Comparison of ENCODE assay signal across 7 cellular contexts in genomic region chr20:37202267-37202943, GRCh38. TPM values are rescaled to one million over a fixed set of nuclear protein-coding genes. Genes with fewer than 3 reads are reported as not detected.
DNase-seq lines count a peak whose midpoint lies in the region; ATAC-seq, FAIRE-seq and TF ChIP-seq lines count a peak whose summit lies in the region.

No MANE protein-coding gene starts in this region.

- H3K27me3 ChIP-seq in endothelial cell of umbilical vein (ENCODE audit: control insufficient read depth in 2 of 2, insufficient read depth in 2 of 2, low read length in 2 of 2) = no peaks in the 10 kb centered on the region

- TF ChIP-seq CTCF in endothelial cell of umbilical vein (IDR thresholded peaks at IDR 0.05; ENCODE audit: extremely low read depth in 1 of 2, insufficient read depth in 1 of 2, low read depth in 1 of 2, low read length in 2 of 2) = peak; percentile 67 to 79

- CTCF ChIA-PET in endothelial cell of umbilical vein (lab: Charles Lee) = no interaction called here

- no peak overlapping the region for H2AFZ ChIP-seq in endothelial cell of umbilical vein (ENCODE audit: low read depth, low read length)

- H3K36me3 ChIP-seq in SK-N-MC (ENCODE audit: insufficient read depth, low read length) (peaks cover 90% of the 10 kb centered on the region), endothelial cell of umbilical vein (ENCODE audit: control insufficient read depth in 2 of 2, extremely low read depth in 1 of 2, insufficient read depth in 2 of 2, low read length in 2 of 2) (peaks cover 42 to 48% of the 10 kb centered on the region in 2 experiments)

- H3K4me1 ChIP-seq in endothelial cell of umbilical vein (ENCODE audit: control insufficient read depth, extremely low read depth, insufficient read depth, low read length) = no peaks in the 10 kb centered on the region

- H3K4me3 ChIP-seq in SK-N-MC (no peak overlapping the region), endothelial cell of umbilical vein (replicated peaks in 1 of 3; ENCODE audit: insufficient read depth in 1 of 3, low read depth in 1 of 3, low read length in 3 of 3) (no peak overlapping the region)

- POLR2A ChIA-PET in endothelial cell of umbilical vein (lab: Charles Lee) = no interaction called here

- no peak for TF ChIP-seq POLR2A in endothelial cell of umbilical vein (IDR thresholded peaks at IDR 0.05; ENCODE audit: low read depth, low read length)

- no peak overlapping the region for H3K4me2 ChIP-seq in endothelial cell of umbilical vein (ENCODE audit: insufficient read depth, low read length)

- no TSS peak for BruUV-seq in endothelial cell of umbilical vein (replicated peaks; lab: Mats Ljungman, UMichigan)

- DNase-seq in ELF-1 (ENCODE audit: low read depth, low spot score) (peak; percentile 60), HT1080 (ENCODE audit: low read depth) (peak; percentile 92), SK-N-MC (ENCODE audit: low read depth, low spot score) (no peak), endothelial cell of umbilical vein (ENCODE audit: low read depth, low spot score) (peak; percentile 65), myocyte (ENCODE audit: low read depth) (peak; percentile 81), mesenteric fat pad (ENCODE audit: low spot score) (no peak)

- dilution Hi-C loops in endothelial cell of umbilical vein (cut with MboI; ENCODE audit: extremely low pct_ligation_motif_present, low sequenced_read_pairs) = no loop called here

- ATAC-seq in HG02852 (IDR thresholded peaks at IDR 0.05; ENCODE audit: unreplicated experiment) = no peak

- peaks cover 2% of the 10 kb centered on the region for H4K20me1 ChIP-seq in endothelial cell of umbilical vein (replicated peaks; ENCODE audit: control insufficient read depth, extremely low read depth, insufficient read depth, low read length)

- H3K79me2 ChIP-seq in endothelial cell of umbilical vein (ENCODE audit: control insufficient read depth, insufficient read depth, low read length) = peaks cover 42% of the 10 kb centered on the region

- peak; percentile 89 for FAIRE-seq in endothelial cell of umbilical vein (lab: Jason Lieb, UNC)

- H3K9me3 ChIP-seq in SK-N-MC (ENCODE audit: low read depth, low read length) = no peaks in the 10 kb centered on the region
- H3K9me3 ChIP-seq in endothelial cell of umbilical vein (replicated peaks; ENCODE audit: control insufficient read depth, insufficient read depth, low read length) = no peaks in the 10 kb centered on the region

- intact Hi-C loops in endothelial cell of umbilical vein (cut with micrococcal nuclease) = loop anchor here (1.0 kb wide), 1 partner anchor 332 kb away; no protein-coding TSS in a partner anchor

- H3K27ac ChIP-seq in SK-N-MC (peak overlapping the region; percentile 87), endothelial cell of umbilical vein (ENCODE audit: insufficient read depth, low read depth, low read length) (peak overlapping the region; percentile 19)

- no peaks in the 10 kb centered on the region for H3K9me1 ChIP-seq in endothelial cell of umbilical vein (replicated peaks; ENCODE audit: control insufficient read depth, extremely low read depth, insufficient read depth, low read length)

- H3K9ac ChIP-seq in SK-N-MC (ENCODE audit: insufficient read length) = no peak overlapping the region
- H3K9ac ChIP-seq in endothelial cell of umbilical vein (replicated peaks; ENCODE audit: extremely low read depth, insufficient read depth, low read length) = no peak overlapping the region

TF ChIP-seq in endothelial cell of umbilical vein, 7 proteins besides CTCF, POLR2A, EP300 and RAD21:
- no peak for TF ChIP-seq EZH2 (IDR thresholded peaks at IDR 0.05; ENCODE audit: borderline replicate concordance, low read depth, low read length, severe bottlenecking)
- no peak for TF ChIP-seq POLR2AphosphoS5 (IDR thresholded peaks at IDR 0.05; ENCODE audit: insufficient read depth, low read depth, low read length)
- TF ChIP-seq GATA2 (IDR thresholded peaks at IDR 0.05; ENCODE audit: insufficient read depth, insufficient read length, low read depth, low read length) = no peak
- TF ChIP-seq JUN (IDR thresholded peaks at IDR 0.05; ENCODE audit: borderline replicate concordance, insufficient read depth, insufficient read length, low read depth) = no peak
- TF ChIP-seq MAX (IDR thresholded peaks at IDR 0.05; ENCODE audit: insufficient read depth, insufficient read length) = no peak
- TF ChIP-seq MYC (IDR thresholded peaks at IDR 0.05; ENCODE audit: low read depth, low read length) = no peak
- TF ChIP-seq FOS (IDR thresholded peaks at IDR 0.05; ENCODE audit: borderline replicate concordance, insufficient read depth, low read length) = no peak

RNA-seq across cellular contexts. Expression of gene MROH8, which starts 23.1 kb away (rescaled TPM):
- 1.5 and 3.3 TPM in 2 replicates for total RNA-seq in HT1080 (2014; rRNA removed; shearing (Covaris generic))
- polyA plus RNA-seq in HT1080 (2015; cell fraction: cytosol; rRNA removed) = 0.18 and 0.64 TPM in 2 replicates
- polyA plus RNA-seq in HT1080 (2015; cell fraction: nucleus; rRNA removed) = 0.61 and 1.8 TPM in 2 replicates
- total RNA-seq in endothelial cell of umbilical vein (1.5 and 2.7 TPM in 2 replicates), myocyte (6.6 and 7.0 TPM in 2 replicates), mesenteric fat pad (6.9 TPM)
- polyA plus RNA-seq in endothelial cell of umbilical vein = 0.73 and 1.3 TPM in 2 replicates
- polyA plus RNA-seq in endothelial cell of umbilical vein (2011; cell fraction: cytosol; rRNA removed) = 1.4 and 2.0 TPM in 2 replicates
- polyA plus RNA-seq in endothelial cell of umbilical vein (2011; cell fraction: nucleus; rRNA removed) = 1.9 and 4.0 TPM in 2 replicates
- polyA plus RNA-seq in endothelial cell of umbilical vein (2012) = 0.75 and 1.2 TPM in 2 replicates
- 0.98 and 4.3 TPM in 2 replicates for polyA minus RNA-seq in endothelial cell of umbilical vein
- not detected for polyA minus RNA-seq in endothelial cell of umbilical vein (2011; cell fraction: cytosol; rRNA and poly(A)+ RNA removed)
- polyA minus RNA-seq in endothelial cell of umbilical vein (2011; cell fraction: nucleus; rRNA and poly(A)+ RNA removed) = 1.6 and 4.9 TPM in 2 replicates
- 4.9 TPM for polyA plus RNA-seq in myocyte (2012)

RNA-seq across cellular contexts. Expression of gene RPN2, which starts 23.3 kb away (rescaled TPM):
- 206 and 231 TPM in 2 replicates for total RNA-seq in HT1080 (2014; rRNA removed; shearing (Covaris generic))
- polyA plus RNA-seq in HT1080 (2015; cell fraction: cytosol; rRNA removed) = 290 and 300 TPM in 2 replicates
- 634 and 706 TPM in 2 replicates for polyA plus RNA-seq in HT1080 (2015; cell fraction: nucleus; rRNA removed)
- total RNA-seq in endothelial cell of umbilical vein = 243 and 283 TPM in 2 replicates
- polyA plus RNA-seq in endothelial cell of umbilical vein = 530 and 586 TPM in 2 replicates
- polyA plus RNA-seq in endothelial cell of umbilical vein (2011; cell fraction: cytosol; rRNA removed) = 437 and 487 TPM in 2 replicates
- 318 and 371 TPM in 2 replicates for polyA plus RNA-seq in endothelial cell of umbilical vein (2011; cell fraction: nucleus; rRNA removed)
- polyA plus RNA-seq in endothelial cell of umbilical vein (2012) = 287 and 309 TPM in 2 replicates
- polyA minus RNA-seq in endothelial cell of umbilical vein = 442 and 508 TPM in 2 replicates
- polyA minus RNA-seq in endothelial cell of umbilical vein (2011; cell fraction: cytosol; rRNA and poly(A)+ RNA removed) = 331 TPM
- 99.2 and 127 TPM in 2 replicates for polyA minus RNA-seq in endothelial cell of umbilical vein (2011; cell fraction: nucleus; rRNA and poly(A)+ RNA removed)
- 217 and 252 TPM in 2 replicates for total RNA-seq in myocyte
- 213 TPM for polyA plus RNA-seq in myocyte (2012)
- total RNA-seq in mesenteric fat pad = 177 TPM

RNA-seq across cellular contexts. Expression of gene GHRH, which starts 59.2 kb away (rescaled TPM):
- not detected in 2 replicates for total RNA-seq in HT1080 (2014; rRNA removed; shearing (Covaris generic))
- not detected in 2 replicates for polyA plus RNA-seq in HT1080 (2015; cell fraction: cytosol; rRNA removed)
- polyA plus RNA-seq in HT1080 (2015; cell fraction: nucleus; rRNA removed) = not detected in 2 replicates
- total RNA-seq in endothelial cell of umbilical vein (not detected in 2 replicates), myocyte (not detected in 2 replicates), mesenteric fat pad (not detected)
- polyA plus RNA-seq in endothelial cell of umbilical vein = not detected in 2 replicates
- not detected in 2 replicates for polyA plus RNA-seq in endothelial cell of umbilical vein (2011; cell fraction: cytosol; rRNA removed)
- polyA plus RNA-seq in endothelial cell of umbilical vein (2011; cell fraction: nucleus; rRNA removed) = not detected in 2 replicates
- not detected in 2 replicates for polyA plus RNA-seq in endothelial cell of umbilical vein (2012)
- polyA minus RNA-seq in endothelial cell of umbilical vein = not detected in 2 replicates
- not detected for polyA minus RNA-seq in endothelial cell of umbilical vein (2011; cell fraction: cytosol; rRNA and poly(A)+ RNA removed)
- polyA minus RNA-seq in endothelial cell of umbilical vein (2011; cell fraction: nucleus; rRNA and poly(A)+ RNA removed) = not detected in 2 replicates
- polyA plus RNA-seq in myocyte (2012) = not detected

Comparison
In these comparisons a context has a peak if more than half of its experiments do, and no peak if none do; other contexts are left out.
1. DNase-seq: peak in ELF-1 (single experiment), HT1080 (single experiment), endothelial cell of umbilical vein (single experiment) and myocyte (single experiment); none in SK-N-MC (single experiment) and mesenteric fat pad (single experiment).